In the genomic region with DNA sequence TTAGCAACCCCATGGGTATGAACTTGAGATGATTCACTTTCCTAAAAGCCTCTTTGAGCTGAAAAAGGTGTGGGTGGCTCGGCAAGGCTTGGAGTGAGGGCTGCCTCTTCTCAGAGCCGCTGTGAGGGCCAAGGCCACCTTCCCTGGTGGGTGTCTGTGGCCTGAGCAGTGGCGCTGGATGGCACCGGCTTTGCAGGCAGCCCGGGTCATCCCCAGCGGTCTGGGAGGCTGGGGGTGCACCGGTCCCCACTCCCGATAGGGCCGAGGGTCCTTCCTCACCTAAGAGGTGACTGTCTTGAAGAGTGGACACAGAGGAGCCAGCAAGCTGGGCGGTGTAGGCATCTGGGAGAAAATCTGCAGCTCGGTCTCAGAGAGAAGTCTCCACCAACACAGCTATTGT, we compare ENCODE assay signal across 1 cellular context.
TF ChIP-seq lines count a peak whose summit lies in the region.

No MANE protein-coding gene starts in this region.

TF ChIP-seq in K562, 482 proteins besides CTCF, POLR2A, EP300 and RAD21 (continued from another document):
- TF ChIP-seq, protein P1, sequence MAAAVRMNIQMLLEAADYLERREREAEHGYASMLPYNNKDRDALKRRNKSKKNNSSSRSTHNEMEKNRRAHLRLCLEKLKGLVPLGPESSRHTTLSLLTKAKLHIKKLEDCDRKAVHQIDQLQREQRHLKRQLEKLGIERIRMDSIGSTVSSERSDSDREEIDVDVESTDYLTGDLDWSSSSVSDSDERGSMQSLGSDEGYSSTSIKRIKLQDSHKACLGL (CRISPR knock-in tag; IDR thresholded peaks at IDR 0.05; ENCODE audit: borderline replicate concordance, poor library complexity, severe bottlenecking): no peak
- no peak for TF ChIP-seq CCAR2 (IDR thresholded peaks at IDR 0.05; ENCODE audit: low read depth, low read length)
- no peak for TF ChIP-seq IFI16 (CRISPR knock-in tag; IDR thresholded peaks at IDR 0.05)
- no peak for TF ChIP-seq ETV6 (IDR thresholded peaks at IDR 0.05; ENCODE audit: borderline replicate concordance in 1 of 2, low read depth in 2 of 2, low read length in 1 of 2)
- no peak for TF ChIP-seq ETV6 (CRISPR knock-in tag; IDR thresholded peaks at IDR 0.05; ENCODE audit: borderline replicate concordance)
- no peak for TF ChIP-seq SRF (CRISPR knock-in tag; IDR thresholded peaks at IDR 0.05)
- no peak for TF ChIP-seq ZNF311 (CRISPR knock-in tag; IDR thresholded peaks at IDR 0.05)
- no peak for TF ChIP-seq HLTF (IDR thresholded peaks at IDR 0.05)
- no peak for TF ChIP-seq ZEB2 (IDR thresholded peaks at IDR 0.05)
- TF ChIP-seq, protein P2, sequence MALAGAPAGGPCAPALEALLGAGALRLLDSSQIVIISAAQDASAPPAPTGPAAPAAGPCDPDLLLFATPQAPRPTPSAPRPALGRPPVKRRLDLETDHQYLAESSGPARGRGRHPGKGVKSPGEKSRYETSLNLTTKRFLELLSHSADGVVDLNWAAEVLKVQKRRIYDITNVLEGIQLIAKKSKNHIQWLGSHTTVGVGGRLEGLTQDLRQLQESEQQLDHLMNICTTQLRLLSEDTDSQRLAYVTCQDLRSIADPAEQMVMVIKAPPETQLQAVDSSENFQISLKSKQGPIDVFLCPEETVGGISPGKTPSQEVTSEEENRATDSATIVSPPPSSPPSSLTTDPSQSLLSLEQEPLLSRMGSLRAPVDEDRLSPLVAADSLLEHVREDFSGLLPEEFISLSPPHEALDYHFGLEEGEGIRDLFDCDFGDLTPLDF (CRISPR knock-in tag; IDR thresholded peaks at IDR 0.05): no peak
- TF ChIP-seq SUPT5H (IDR thresholded peaks at IDR 0.05): no peak
